ENCODE assay signal across 30 cellular contexts in the genomic region with DNA sequence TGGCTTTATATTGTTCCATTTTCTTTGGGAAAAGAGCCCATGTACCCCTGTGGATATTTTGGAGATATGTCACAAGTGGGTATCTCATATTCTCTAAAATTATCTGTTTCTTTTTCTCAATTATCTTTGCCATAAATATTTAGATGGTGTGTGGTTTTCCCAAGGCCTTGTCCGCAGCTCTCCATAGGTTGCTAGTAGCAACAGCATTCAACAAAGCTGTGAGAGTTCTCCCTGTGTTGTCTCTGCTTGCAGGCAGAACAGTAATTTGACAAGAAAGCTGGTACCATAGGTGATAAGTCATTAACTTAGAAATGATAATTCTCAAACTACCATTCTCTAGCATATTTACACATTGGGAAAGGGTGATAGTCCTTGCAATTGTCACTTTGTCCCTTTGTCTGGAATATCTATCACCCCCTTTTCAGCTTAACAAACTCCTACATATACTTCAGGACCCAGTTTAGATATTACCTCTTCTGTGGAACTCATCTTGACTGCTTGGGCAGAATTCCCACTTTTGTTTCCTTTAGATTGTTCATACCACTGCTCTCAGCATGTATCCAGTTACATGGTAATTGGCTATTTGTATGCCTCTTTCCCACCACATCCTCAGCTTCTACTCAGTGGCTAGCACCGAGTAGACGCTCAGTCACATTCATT.
"Had no signal": no experiment of that assay in that cellular context is flagged by ENCODE, and none has a peak within 500 bp of the region (broad histone marks: within the 10 kb centered on the region; RNA-seq: fewer than 3 reads in every experiment).

No MANE protein-coding gene starts in this region.

- H3K4me3 Mint-ChIP-seq: activated CD4-positive, alpha-beta T cell treated with anti-CD3 and anti-CD28 coated beads, Interleukin-2, amount 10 ng/mL, durations not matched to agents 7 days and 5 days; activated naive CD4-positive, alpha-beta T cell treated with anti-CD3 and anti-CD28 coated beads for 36 hours; activated T-helper 1 cell treated with anti-CD3 and anti-CD28 coated beads, Interleukin-12 subunit alpha, Interleukin-12 subunit beta, Interleukin-2, Interleukin-4 antibody, amounts not matched to agents 30 ng/mL and 10 ng/mL and 1 ng/mL, durations not matched to agents 14 hours and 24 hours and 36 hours; dendritic cell treated with granulocyte-macrophage colony-stimulating factor and Interleukin-4, amounts not matched to agents 40 ng/mL and 50 ng/mL, for 4 days; endodermal cell; immature natural killer cell; natural killer cell; stimulated activated memory B cell treated with anti-CD40 and anti-IgM and Interleukin-4, amounts not matched to agents 10 μg/mL and 1 μg/mL and 100 μg/mL, for 72 hours; T-helper 1 cell treated with Interleukin-12 subunit alpha and Interleukin-12 subunit beta and Interleukin-4 antibody, amounts not matched to agents 30 μg/mL and 1 μg/mL, for 36 hours; WTC11 had no signal

- H3K27me3 ChIP-seq: breast epithelium, foreskin keratinocyte, heart left ventricle, right atrium auricular region, thyroid gland, upper lobe of left lung, vagina had no signal

- H3K36me3 Mint-ChIP-seq: immature natural killer cell; natural killer cell; stimulated activated memory B cell treated with anti-CD40 and anti-IgM and Interleukin-4, amounts not matched to agents 10 μg/mL and 1 μg/mL and 100 μg/mL, for 72 hours; WTC11 had no signal

- H3K4me2 ChIP-seq: smooth muscle cell had no signal

- ATAC-seq: esophagus mucosa; foreskin keratinocyte; heart left ventricle; natural killer cell; stimulated activated memory B cell treated with anti-CD40 and anti-IgM and Interleukin-4, amounts not matched to agents 10 μg/mL and 1 μg/mL and 100 μg/mL, for 72 hours; stimulated activated naive CD8-positive, alpha-beta T cell treated with anti-CD3 and anti-CD28 coated beads, Interleukin-15, amount 100 ng/mL, for 72 hours; WTC11 had no signal

- H3K4me1 Mint-ChIP-seq: stimulated activated memory B cell treated with anti-CD40 and anti-IgM and Interleukin-4, amounts not matched to agents 10 μg/mL and 1 μg/mL and 100 μg/mL, for 72 hours had no signal

- H3K27ac Mint-ChIP-seq: activated naive CD4-positive, alpha-beta T cell treated with anti-CD3 and anti-CD28 coated beads for 36 hours; activated T-helper 1 cell treated with anti-CD3 and anti-CD28 coated beads, Interleukin-12 subunit alpha, Interleukin-12 subunit beta, Interleukin-2, Interleukin-4 antibody, amounts not matched to agents 30 ng/mL and 10 ng/mL and 1 ng/mL, durations not matched to agents 14 hours and 24 hours and 36 hours; dendritic cell treated with granulocyte-macrophage colony-stimulating factor and Interleukin-4, amounts not matched to agents 40 ng/mL and 50 ng/mL, for 4 days; endodermal cell; immature natural killer cell; natural killer cell; stimulated activated memory B cell treated with anti-CD40 and anti-IgM and Interleukin-4, amounts not matched to agents 10 μg/mL and 1 μg/mL and 100 μg/mL, for 72 hours; WTC11 had no signal

- H3K9me3 ChIP-seq: breast epithelium, heart left ventricle, right atrium auricular region, thyroid gland, upper lobe of left lung, vagina had no signal

- H3K4me1 ChIP-seq: breast epithelium, foreskin keratinocyte, right atrium auricular region, thyroid gland, vagina had no signal

- H3K36me3 ChIP-seq: breast epithelium, heart left ventricle, right atrium auricular region, thyroid gland, upper lobe of left lung, vagina had no signal

- H3K27me3 Mint-ChIP-seq: activated CD4-positive, alpha-beta T cell treated with anti-CD3 and anti-CD28 coated beads, Interleukin-2, amount 10 ng/mL, durations not matched to agents 7 days and 5 days; dendritic cell treated with granulocyte-macrophage colony-stimulating factor and Interleukin-4, amounts not matched to agents 40 ng/mL and 50 ng/mL, for 4 days; stimulated activated memory B cell treated with anti-CD40 and anti-IgM and Interleukin-4, amounts not matched to agents 10 μg/mL and 1 μg/mL and 100 μg/mL, for 72 hours; stimulated activated naive CD8-positive, alpha-beta T cell treated with anti-CD3 and anti-CD28 coated beads, Interleukin-15, amount 100 ng/mL, for 72 hours had no signal

- DNase-seq: activated CD4-positive, alpha-beta T cell treated with anti-CD3 and anti-CD28 coated beads for 1 hour; activated CD4-positive, alpha-beta T cell treated with anti-CD3 and anti-CD28 coated beads, Interleukin-2, amount 10 ng/mL, durations not matched to agents 7 days and 5 days; activated effector memory CD4-positive, alpha-beta T cell treated with anti-CD3 and anti-CD28 coated beads, Interleukin-2, amount 50 U/mL, for 16 hours; activated naive CD4-positive, alpha-beta T cell treated with anti-CD3 and anti-CD28 coated beads for 36 hours; central memory CD4-positive, alpha-beta T cell; endodermal cell; foreskin keratinocyte; heart left ventricle; hypothalamus; immature natural killer cell; midbrain; natural killer cell; stimulated activated CD4-positive, alpha-beta T cell treated with anti-CD3 and anti-CD28 coated beads, Interleukin-1b, Interleukin-23, amount 100 ng/mL, for 48 hours; stimulated activated CD4-positive, alpha-beta T cell treated with anti-CD3 and anti-CD28 coated beads, Interleukin-4, amount 100 ng/mL, for 4 hours; stimulated activated CD8-positive, alpha-beta memory T cell treated with anti-CD3 and anti-CD28 coated beads, Interleukin-4, amount 100 ng/mL, for 48 hours; stimulated activated naive CD8-positive, alpha-beta T cell treated with anti-CD3 and anti-CD28 coated beads, Interleukin-15, amount 100 ng/mL, for 72 hours; substantia nigra; T-helper 9 cell; thyroid gland; upper lobe of left lung had no signal

- H3K27ac ChIP-seq: breast epithelium, foreskin keratinocyte, right atrium auricular region, thyroid gland, vagina had no signal

- H3K4me3 ChIP-seq: breast epithelium, heart left ventricle, right atrium auricular region, smooth muscle cell, thyroid gland, upper lobe of left lung, vagina had no signal

- H3K9me3 Mint-ChIP-seq: activated CD4-positive, alpha-beta T cell treated with anti-CD3 and anti-CD28 coated beads, Interleukin-2, amount 10 ng/mL, durations not matched to agents 7 days and 5 days; activated naive CD4-positive, alpha-beta T cell treated with anti-CD3 and anti-CD28 coated beads for 36 hours; activated T-helper 1 cell treated with anti-CD3 and anti-CD28 coated beads, Interleukin-12 subunit alpha, Interleukin-12 subunit beta, Interleukin-2, Interleukin-4 antibody, amounts not matched to agents 30 ng/mL and 10 ng/mL and 1 ng/mL, durations not matched to agents 14 hours and 24 hours and 36 hours; dendritic cell treated with granulocyte-macrophage colony-stimulating factor and Interleukin-4, amounts not matched to agents 40 ng/mL and 50 ng/mL, for 4 days; endodermal cell; immature natural killer cell; natural killer cell; stimulated activated memory B cell treated with anti-CD40 and anti-IgM and Interleukin-4, amounts not matched to agents 10 μg/mL and 1 μg/mL and 100 μg/mL, for 72 hours; stimulated activated naive CD8-positive, alpha-beta T cell treated with anti-CD3 and anti-CD28 coated beads, Interleukin-15, amount 100 ng/mL, for 72 hours; T-helper 1 cell treated with Interleukin-12 subunit alpha and Interleukin-12 subunit beta and Interleukin-4 antibody, amounts not matched to agents 30 μg/mL and 1 μg/mL, for 36 hours; WTC11 had no signal
